ENCODE assay signal across 8 cellular contexts in genomic region chr1:226111109-226111864, GRCh38. TPM values are rescaled to one million over a fixed set of nuclear protein-coding genes. Genes with fewer than 3 reads are reported as not detected.
DNase-seq lines count a peak whose midpoint lies in the region; ATAC-seq and TF ChIP-seq lines count a peak whose summit lies in the region.

No MANE protein-coding gene starts in this region.

- H3K4me1 Mint-ChIP-seq in CD4-positive, CD25-positive, alpha-beta regulatory T cell, result peaks cover 0 to 24% (median 4%) of the 10 kb centered on the region in 4 donors
- H3K4me1 Mint-ChIP-seq in nephron, result peaks cover 41% of the 10 kb centered on the region

- DNase-seq in CD4-positive, CD25-positive, alpha-beta regulatory T cell, result no peak
- DNase-seq in NAMALWA (ENCODE audit: low spot score) (peak; percentile 56), colonic mucosa (no peak), SIG-M5 (lab: John Stamatoyannopoulos, UW) (no peak), NCI-H82 (lab: John Stamatoyannopoulos, UW) (no peak)

- peak overlapping the region; percentile 55 for H3K27ac ChIP-seq in CD4-positive, CD25-positive, alpha-beta regulatory T cell (ENCODE audit: insufficient read depth, low read length, poor library complexity, severe bottlenecking)
- peak overlapping the region; percentile 92 for H3K27ac ChIP-seq in colonic mucosa

- H3K27me3 ChIP-seq in CD4-positive, CD25-positive, alpha-beta regulatory T cell (ENCODE audit: control insufficient read depth, insufficient read depth, low read length), result no peaks in the 10 kb centered on the region
- H3K27me3 ChIP-seq in colonic mucosa, result no peaks in the 10 kb centered on the region

- H3K9me3 ChIP-seq in CD4-positive, CD25-positive, alpha-beta regulatory T cell (ENCODE audit: control insufficient read depth in 2 of 2, low read length in 2 of 2), result no peaks in the 10 kb centered on the region
- H3K9me3 ChIP-seq in colonic mucosa, result no peaks in the 10 kb centered on the region

- peak overlapping the region; percentile 80 to 88 for H3K9ac ChIP-seq in colonic mucosa (ENCODE audit: low read depth in 2 of 2, low read length in 2 of 2)

- no peaks in the 10 kb centered on the region for H3K36me3 Mint-ChIP-seq in CD4-positive, CD25-positive, alpha-beta regulatory T cell
- H3K36me3 Mint-ChIP-seq in nephron (ENCODE audit: low read depth), result no peaks in the 10 kb centered on the region

- intact Hi-C loops in colonic mucosa (cut with DNase I), result no loop called here

- no peak for TF ChIP-seq CTCF in colonic mucosa (IDR thresholded peaks at IDR 0.05)
- TF ChIP-seq CTCF in nephron (IDR thresholded peaks at IDR 0.05; ENCODE audit: unreplicated experiment in 3 of 3), result no peak

- H3K27me3 Mint-ChIP-seq in CD4-positive, CD25-positive, alpha-beta regulatory T cell, result no peaks in the 10 kb centered on the region
- H3K27me3 Mint-ChIP-seq in nephron (ENCODE audit: low read depth), result peaks cover 3% of the 10 kb centered on the region

- peaks cover 0 to 1% (median 0%) of the 10 kb centered on the region in 7 donors for H3K9me3 Mint-ChIP-seq in CD4-positive, CD25-positive, alpha-beta regulatory T cell
- H3K9me3 Mint-ChIP-seq in nephron, result no peaks in the 10 kb centered on the region

- no peaks in the 10 kb centered on the region for H3K36me3 ChIP-seq in CD4-positive, CD25-positive, alpha-beta regulatory T cell (ENCODE audit: control insufficient read depth, insufficient read depth, low read length)
- H3K36me3 ChIP-seq in colonic mucosa, result no peaks in the 10 kb centered on the region

- H3K4me3 Mint-ChIP-seq in CD4-positive, CD25-positive, alpha-beta regulatory T cell, result peak overlapping the region; percentile 28 to 89 (median 80)
- H3K4me3 Mint-ChIP-seq in nephron, result peak overlapping the region; percentile 78 to 79 (median 79)

- no peak for ATAC-seq in CD4-positive, CD25-positive, alpha-beta regulatory T cell (ENCODE audit: low read depth in 2 of 2)
- ATAC-seq in GM18502 (IDR thresholded peaks at IDR 0.05; ENCODE audit: poor library complexity, unreplicated experiment) (no peak), GM21526 (IDR thresholded peaks at IDR 0.05; ENCODE audit: low FRiP score, unreplicated experiment) (no peak)

- peak overlapping the region; percentile 71 for H3K4me3 ChIP-seq in CD4-positive, CD25-positive, alpha-beta regulatory T cell (ENCODE audit: low read depth, low read length)
- peak overlapping the region; percentile 41 for H3K4me3 ChIP-seq in colonic mucosa

- H3K4me1 ChIP-seq in CD4-positive, CD25-positive, alpha-beta regulatory T cell (ENCODE audit: control insufficient read depth, insufficient read depth, low read length, poor library complexity, severe bottlenecking), result peaks cover 10% of the 10 kb centered on the region
- peaks cover 8% of the 10 kb centered on the region for H3K4me1 ChIP-seq in colonic mucosa

- no peak overlapping the region for H3K27ac Mint-ChIP-seq in CD4-positive, CD25-positive, alpha-beta regulatory T cell
- H3K27ac Mint-ChIP-seq in nephron, result peak overlapping the region; percentile 40 to 90 (median 86)

RNA-seq across cellular contexts. Expression of gene H3-3A, which starts 48.8 kb away (rescaled TPM):
- total RNA-seq in CD4-positive, CD25-positive, alpha-beta regulatory T cell, result 408 TPM
- 1,000 to 10,000 TPM in 2 of 4 donors, 100 to 1,000 TPM in 2; 858 to 1,137 (median 1,025) TPM for polyA plus RNA-seq in CD4-positive, CD25-positive, alpha-beta regulatory T cell
- total RNA-seq in colonic mucosa, result 100 to 1,000 TPM; 680 to 810 TPM

Comparison
In these comparisons a context has a peak if more than half of its experiments do, and no peak if none do; other contexts are left out.
1. H3K27ac Mint-ChIP-seq: peak in nephron (3 of 3); none in CD4-positive, CD25-positive, alpha-beta regulatory T cell (0 of 3).